Comparison of ENCODE assay signal across 1 cellular context in genomic region chr11:129202646-129203045, GRCh38.
TF ChIP-seq lines count a peak whose summit lies in the region.

No MANE protein-coding gene starts in this region.

TF ChIP-seq in H1, 55 proteins besides CTCF, POLR2A, EP300 and RAD21:
- TF ChIP-seq TAF1 (IDR thresholded peaks at IDR 0.05; ENCODE audit: low read depth, low read length), result no peak
- no peak for TF ChIP-seq TCF12 (IDR thresholded peaks at IDR 0.05; ENCODE audit: low read depth, low read length)
- TF ChIP-seq TBP (IDR thresholded peaks at IDR 0.05; ENCODE audit: low read depth, low read length), result no peak
TF ChIP-seq in H1: peak in this region for 0.
